In genomic region chr6:19697744-19698290, GRCh38 we compare ENCODE assay signal across 1 cellular context.
TF ChIP-seq lines count a peak whose summit lies in the region.

No MANE protein-coding gene starts in this region.

TF ChIP-seq in HepG2, 621 proteins besides CTCF, POLR2A, EP300 and RAD21 (continued from another document):
- TF ChIP-seq PLSCR1 (CRISPR knock-in tag; IDR thresholded peaks at IDR 0.05; ENCODE audit: borderline replicate concordance) (no peak), MAFK (conservative IDR thresholded peaks at IDR 0.05 in 1 of 2, IDR thresholded peaks at IDR 0.05 in 1 of 2; ENCODE audit: low read length in 2 of 2) (peak; percentile 93 to 96), MAFF (IDR thresholded peaks at IDR 0.05; ENCODE audit: low read depth, low read length) (peak; percentile 94), TCF7L2 (IDR thresholded peaks at IDR 0.05; ENCODE audit: low read depth, low read length) (no peak), PRPF4 (IDR thresholded peaks at IDR 0.05; ENCODE audit: low read depth, low read length, poor library complexity, severe bottlenecking) (no peak), PREB (CRISPR knock-in tag; IDR thresholded peaks at IDR 0.05) (no peak), ZNF580 (CRISPR knock-in tag; IDR thresholded peaks at IDR 0.05; ENCODE audit: borderline replicate concordance, low read depth) (no peak), CC2D1A (CRISPR knock-in tag; IDR thresholded peaks at IDR 0.05) (no peak), ZFP36L1 (CRISPR knock-in tag; IDR thresholded peaks at IDR 0.05) (no peak), ETV5 (CRISPR knock-in tag; IDR thresholded peaks at IDR 0.05; ENCODE audit: borderline replicate concordance) (no peak), CEBPZ (IDR thresholded peaks at IDR 0.05; ENCODE audit: low read length) (no peak)
